8 cellular contexts compared by ENCODE assay signal in the genomic region with DNA sequence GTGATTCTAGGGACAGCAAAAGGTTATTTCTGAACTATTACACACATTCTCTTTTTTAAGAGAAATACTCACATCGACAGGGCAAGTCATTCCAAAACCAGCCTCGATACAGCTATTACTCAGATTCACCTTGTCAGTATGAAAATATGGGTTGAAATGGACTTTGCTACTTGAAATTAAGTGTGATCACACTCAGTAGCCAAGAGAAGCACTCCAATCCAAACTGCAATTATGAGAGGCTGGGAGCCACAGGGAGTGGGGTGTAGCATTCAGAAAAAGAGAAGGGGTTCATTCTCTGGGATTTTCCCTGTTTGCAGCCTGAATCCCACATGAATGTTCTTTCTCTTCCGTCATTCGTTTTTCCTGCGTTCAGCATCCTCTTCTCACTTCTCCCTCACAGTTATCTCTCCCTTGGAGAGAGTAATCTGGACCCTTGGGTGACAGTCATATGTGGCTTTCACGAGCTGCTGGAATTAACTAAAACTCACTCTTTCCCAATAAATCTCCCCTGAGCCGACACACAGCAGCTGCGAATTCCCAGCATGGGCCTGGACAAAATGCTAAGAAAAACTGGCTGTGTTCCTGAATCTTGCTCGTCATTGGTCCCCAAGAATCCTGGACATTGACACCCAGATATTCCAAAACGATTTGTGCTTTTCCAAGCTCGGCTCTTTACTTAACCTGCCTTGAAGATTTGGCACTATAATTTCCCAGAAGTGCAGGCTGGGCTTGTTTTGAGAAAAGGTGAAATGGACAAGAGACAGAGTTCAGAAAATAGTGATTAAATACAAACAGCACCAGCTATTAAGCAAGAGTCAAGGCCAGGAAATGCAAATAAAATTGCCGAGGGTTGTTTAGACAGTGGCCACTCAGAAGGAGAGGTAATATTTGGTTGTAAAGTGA.
DNase-seq lines count a peak whose midpoint lies in the region; ATAC-seq and TF ChIP-seq lines count a peak whose summit lies in the region.

No MANE protein-coding gene starts in this region.

- no peaks in the 10 kb centered on the region for H3K27me3 Mint-ChIP-seq in activated T-cell treated with anti-CD3 and anti-CD28 coated beads, Interleukin-2, amount 50 U/mL, for 4 hours (ENCODE audit: low read depth)

- H3K27ac ChIP-seq in lung (ENCODE audit: low read depth in 1 of 2, low read length in 1 of 2): peak overlapping the region; percentile 26 to 33

- no peaks in the 10 kb centered on the region for H3K36me3 Mint-ChIP-seq in activated T-cell treated with anti-CD3 and anti-CD28 coated beads, Interleukin-2, amount 50 U/mL, for 4 hours (ENCODE audit: insufficient read depth)

- peak; percentile 42 for ATAC-seq in HG03060 (IDR thresholded peaks at IDR 0.05; ENCODE audit: low read depth, unreplicated experiment)
- peak; percentile 51 to 54 for ATAC-seq in activated T-cell treated with anti-CD3 and anti-CD28 coated beads, Interleukin-2, amount 50 U/mL, for 4 hours
- no peak for ATAC-seq in lung (ENCODE audit: insufficient read depth, low FRiP score)

- no peak overlapping the region for H3K4me3 ChIP-seq in lung

- WGBS in lung, 2 donors: 54 to 78% methylated on average over 12 of the region's 12 CpGs

- H3K27me3 ChIP-seq in lung (ENCODE audit: control insufficient read depth, insufficient read depth): no peaks in the 10 kb centered on the region

- DNase-seq in stimulated activated CD4-positive, alpha-beta T cell treated with anti-CD3 and anti-CD28 coated beads, Interleukin-15, amount 100 ng/mL, for 24 hours: peak; percentile 53
- no peak for DNase-seq in stimulated activated CD4-positive, alpha-beta T cell treated with anti-CD3 and anti-CD28 coated beads, Interleukin-4, amount 100 ng/mL, for 4 hours
- no peak for DNase-seq in activated T-cell treated with anti-CD3 and anti-CD28 coated beads, Interleukin-2, amount 50 U/mL, for 4 hours
- no peak for DNase-seq in lung (ENCODE audit: low spot score)
- no peak for DNase-seq in kidney glomerular epithelial cell (lab: John Stamatoyannopoulos, UW)
- DNase-seq in NCI-H510A treated with DMSO at 0.1 percent for 48 hours (lab: John Stamatoyannopoulos, UW): no peak
- DNase-seq in Kasumi-1 (lab: John Stamatoyannopoulos, UW): no peak

- H3K36me3 ChIP-seq in lung (ENCODE audit: control insufficient read depth in 2 of 2, insufficient read depth in 2 of 2, low read length in 2 of 2): no peaks in the 10 kb centered on the region

- peaks cover 8 to 11% of the 10 kb centered on the region in 2 donors for H3K4me1 ChIP-seq in lung (ENCODE audit: control insufficient read depth in 2 of 2, insufficient read depth in 2 of 2, low read length in 2 of 2)

- H3K9me3 ChIP-seq in lung (ENCODE audit: control insufficient read depth in 2 of 2, insufficient read depth in 1 of 2, low read length in 1 of 2): no peaks in the 10 kb centered on the region

- H3K4me3 Mint-ChIP-seq in activated T-cell treated with anti-CD3 and anti-CD28 coated beads, Interleukin-2, amount 50 U/mL, for 4 hours: peak overlapping the region; percentile 37

- peaks cover 54% of the 10 kb centered on the region for H3K4me1 Mint-ChIP-seq in activated T-cell treated with anti-CD3 and anti-CD28 coated beads, Interleukin-2, amount 50 U/mL, for 4 hours (ENCODE audit: low read depth)

- no peak for TF ChIP-seq CTCF in lung (IDR thresholded peaks at IDR 0.05; ENCODE audit: control extremely low read depth, extremely low read depth)

- H3K9me3 Mint-ChIP-seq in activated T-cell treated with anti-CD3 and anti-CD28 coated beads, Interleukin-2, amount 50 U/mL, for 4 hours: peaks cover 5% of the 10 kb centered on the region
